In the genomic region with DNA sequence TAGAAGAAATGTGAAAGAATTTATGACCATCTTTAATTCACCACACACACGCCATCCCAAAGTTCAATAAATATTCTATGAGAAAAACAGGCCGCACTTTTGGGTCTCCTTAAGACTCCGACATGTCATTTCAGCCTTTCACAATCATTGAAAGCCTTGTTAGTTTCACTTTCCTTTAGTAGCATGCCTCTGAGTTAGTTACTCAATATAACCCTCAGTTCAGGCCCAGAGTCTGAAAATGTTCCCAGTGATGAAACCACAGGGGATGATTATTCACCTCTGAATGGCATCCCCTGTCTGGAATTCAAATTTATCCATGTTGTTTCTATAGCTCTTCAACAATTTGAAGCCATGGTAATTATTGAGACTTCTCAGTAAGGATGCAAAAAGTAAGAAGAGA, we compare ENCODE assay signal across 9 cellular contexts.
DNase-seq lines count a peak whose midpoint lies in the region; ATAC-seq, FAIRE-seq and TF ChIP-seq lines count a peak whose summit lies in the region.
"Had no signal": no experiment of that assay in that cellular context is flagged by ENCODE, and none has a peak within 500 bp of the region (broad histone marks: within the 10 kb centered on the region; RNA-seq: fewer than 3 reads in every experiment).

No MANE protein-coding gene starts in this region.

- intact Hi-C loops in pancreas (cut with DNase I), result no loop called here

- H3K27ac ChIP-seq in fibroblast of lung (ENCODE audit: insufficient read depth, low read length) (peak overlapping the region; percentile 22), pancreas (no peak overlapping the region)

- no peak for FAIRE-seq in pancreas (lab: Jason Lieb, UNC)

- 77 to 88% methylated on average over 3 of the region's 3 CpGs for WGBS in pancreas, 2 donors

- H3K27me3 ChIP-seq in fibroblast of lung (ENCODE audit: control insufficient read depth, insufficient read depth, low read length), result no peaks in the 10 kb centered on the region
- no peaks in the 10 kb centered on the region for H3K27me3 ChIP-seq in pancreas

- H3K9me3 ChIP-seq in fibroblast of lung (ENCODE audit: control insufficient read depth, insufficient read depth, low read depth, low read length) (no peaks in the 10 kb centered on the region), pancreas (no peaks in the 10 kb centered on the region)

- H3K9ac ChIP-seq in fibroblast of lung (ENCODE audit: insufficient read depth, low read length), result no peak overlapping the region

- H3K4me2 ChIP-seq in fibroblast of lung (ENCODE audit: extremely low read depth, insufficient read depth, low read length), result peak overlapping the region; percentile 40

- ATAC-seq in pancreas (peak in 3 of 4 donors; percentile 40 to 77 (median 63)), GM21529 (IDR thresholded peaks at IDR 0.05; ENCODE audit: unreplicated experiment) (no peak)

- TF ChIP-seq CTCF in fibroblast of lung (conservative IDR thresholded peaks at IDR 0.05 in 1 of 2, IDR thresholded peaks at IDR 0.05 in 1 of 2; ENCODE audit: low read depth in 1 of 2, low read length in 2 of 2) (no peak), pancreas (IDR thresholded peaks at IDR 0.05) (no peak)

- H3K4me3 ChIP-seq in fibroblast of lung (replicated peaks in 1 of 4; ENCODE audit: control extremely low read depth in 1 of 4, insufficient read depth in 1 of 4, low read depth in 3 of 4, low read length in 4 of 4) (peak overlapping the region in 1 of 4 experiments; percentile 8), pancreas (no peak overlapping the region)

- DNase-seq in GM04503 (ENCODE audit: low read depth), result peak; percentile 73
- peak; percentile 89 for DNase-seq in MV-4-11 (lab: John Stamatoyannopoulos, UW)
- peak; percentile 69 to 79 for DNase-seq in fibroblast of lung (ENCODE audit: low read depth in 2 of 2)
- DNase-seq in pancreas, result no peak
- DNase-seq in NCI-H1694 (lab: John Stamatoyannopoulos, UW), result no peak
- no peak for DNase-seq in NCI-H510A treated with DMSO at 0.1 percent for 48 hours (lab: John Stamatoyannopoulos, UW)
- DNase-seq in NCI-H146 treated with DMSO at 0.1 percent for 48 hours (lab: John Stamatoyannopoulos, UW; ENCODE audit: unreplicated experiment), result no peak
- DNase-seq: activated CD4-positive, alpha-beta T cell treated with anti-CD3 and anti-CD28 coated beads for 48 hours had no signal

- H3K4me1 ChIP-seq in fibroblast of lung (ENCODE audit: control insufficient read depth, extremely low read depth, insufficient read depth, low read length), result no peaks in the 10 kb centered on the region
- no peaks in the 10 kb centered on the region for H3K4me1 ChIP-seq in pancreas

- H2AFZ ChIP-seq in fibroblast of lung (ENCODE audit: low read length), result peak overlapping the region; percentile 60

- no peaks in the 10 kb centered on the region for H4K20me1 ChIP-seq in fibroblast of lung (ENCODE audit: control insufficient read depth, extremely low read depth, insufficient read depth, low read length)

- H3K36me3 ChIP-seq in fibroblast of lung (ENCODE audit: control insufficient read depth, insufficient read depth, low read length), result no peaks in the 10 kb centered on the region
- no peaks in the 10 kb centered on the region for H3K36me3 ChIP-seq in pancreas

- H3K79me2 ChIP-seq in fibroblast of lung (ENCODE audit: control insufficient read depth, insufficient read depth, low read length), result no peaks in the 10 kb centered on the region

Comparison
In these comparisons a context has a peak if more than half of its experiments do, and no peak if none do; other contexts are left out.
1. DNase-seq: peak in GM04503 (single experiment), MV-4-11 (single experiment) and fibroblast of lung (2 of 2); none in pancreas (0 of 6), NCI-H1694 (single experiment), NCI-H510A treated with DMSO at 0.1 percent for 48 hours (single experiment) and NCI-H146 treated with DMSO at 0.1 percent for 48 hours (single experiment).